In genomic region chr19:17235618-17236413, GRCh38 we compare ENCODE assay signal across 1 cellular context.
TF ChIP-seq lines count a peak whose summit lies in the region.

No MANE protein-coding gene starts in this region.

TF ChIP-seq in K562, 482 proteins besides CTCF, POLR2A, EP300 and RAD21 (continued from another document and continues in another):
- TF ChIP-seq ARID4B (CRISPR knock-in tag; IDR thresholded peaks at IDR 0.05): peak; percentile 68
- peak; percentile 91 for TF ChIP-seq HNRNPL (IDR thresholded peaks at IDR 0.05; ENCODE audit: low read depth, low read length)
- TF ChIP-seq CEBPG (CRISPR knock-in tag; IDR thresholded peaks at IDR 0.05): no peak
- no peak for TF ChIP-seq CEBPG (tag; conservative IDR thresholded peaks at IDR 0.05 in 1 of 2, IDR thresholded peaks at IDR 0.05 in 1 of 2)
- no peak for TF ChIP-seq HSF4 (CRISPR knock-in tag; IDR thresholded peaks at IDR 0.05; ENCODE audit: borderline replicate concordance)
- peak; percentile 83 for TF ChIP-seq HDAC8 (tag; IDR thresholded peaks at IDR 0.05)
- TF ChIP-seq POLR2AphosphoS5 (IDR thresholded peaks at IDR 0.05; ENCODE audit: control insufficient read depth, insufficient read depth, low read depth, low read length): 0 out of 2 replicates have a peak, but pooled peaks have one; percentile 56
- TF ChIP-seq, protein P1, sequence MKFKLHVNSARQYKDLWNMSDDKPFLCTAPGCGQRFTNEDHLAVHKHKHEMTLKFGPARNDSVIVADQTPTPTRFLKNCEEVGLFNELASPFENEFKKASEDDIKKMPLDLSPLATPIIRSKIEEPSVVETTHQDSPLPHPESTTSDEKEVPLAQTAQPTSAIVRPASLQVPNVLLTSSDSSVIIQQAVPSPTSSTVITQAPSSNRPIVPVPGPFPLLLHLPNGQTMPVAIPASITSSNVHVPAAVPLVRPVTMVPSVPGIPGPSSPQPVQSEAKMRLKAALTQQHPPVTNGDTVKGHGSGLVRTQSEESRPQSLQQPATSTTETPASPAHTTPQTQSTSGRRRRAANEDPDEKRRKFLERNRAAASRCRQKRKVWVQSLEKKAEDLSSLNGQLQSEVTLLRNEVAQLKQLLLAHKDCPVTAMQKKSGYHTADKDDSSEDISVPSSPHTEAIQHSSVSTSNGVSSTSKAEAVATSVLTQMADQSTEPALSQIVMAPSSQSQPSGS (CRISPR knock-in tag; IDR thresholded peaks at IDR 0.05): no peak
- peak; percentile 93 for TF ChIP-seq SAFB (IDR thresholded peaks at IDR 0.05; ENCODE audit: borderline replicate concordance, low read depth, low read length)
- TF ChIP-seq U2AF2 (optimal IDR thresholded peaks at IDR 0.05; ENCODE audit: low read depth, low read length): no peak
- peak; percentile 30; the same call in 1 of the 2 replicates for TF ChIP-seq ZNF740 (CRISPR knock-in tag; IDR thresholded peaks at IDR 0.05)
- peak in 1 of 2 experiments; percentile 90; a peak in 2 of 4 replicates for TF ChIP-seq ZNF740 (tag; IDR thresholded peaks at IDR 0.05)
- TF ChIP-seq CCNT2 (IDR thresholded peaks at IDR 0.05; ENCODE audit: borderline replicate concordance, extremely low read depth, insufficient read length, low read depth, low read length): peak; percentile 81
- no peak for TF ChIP-seq JUND (IDR thresholded peaks at IDR 0.05; ENCODE audit: borderline replicate concordance, low read depth, low read length)
- TF ChIP-seq JUND (tag; IDR thresholded peaks at IDR 0.05; ENCODE audit: borderline replicate concordance, low read depth, low read length): no peak; the same call in 2 of the 3 replicates
- TF ChIP-seq KAT8 (IDR thresholded peaks at IDR 0.05; ENCODE audit: low read depth): no peak
- peak; percentile 36; the same call in 1 of the 2 replicates for TF ChIP-seq CREM (IDR thresholded peaks at IDR 0.05; ENCODE audit: low read depth)
- TF ChIP-seq TAF9B (IDR thresholded peaks at IDR 0.05; ENCODE audit: partially characterized antibody): no peak
- TF ChIP-seq GTF2B (IDR thresholded peaks at IDR 0.05; ENCODE audit: extremely low read depth, insufficient read length): no peak
- peak; percentile 49; the same call in 1 of the 2 replicates for TF ChIP-seq FOXP1 (CRISPR knock-in tag; IDR thresholded peaks at IDR 0.05)
- no peak for TF ChIP-seq GTF2A2 (tag; IDR thresholded peaks at IDR 0.05)
- peak; percentile 98 for TF ChIP-seq GATAD2B (IDR thresholded peaks at IDR 0.05; ENCODE audit: borderline replicate concordance)
- peak; percentile 91 for TF ChIP-seq L3MBTL2 (IDR thresholded peaks at IDR 0.05)
- TF ChIP-seq SP2 (IDR thresholded peaks at IDR 0.05; ENCODE audit: extremely low read depth, low read depth, low read length, poor library complexity, severe bottlenecking): no peak
- TF ChIP-seq ZNF444 (CRISPR knock-in tag; IDR thresholded peaks at IDR 0.05): no peak
- TF ChIP-seq ZSCAN32 (CRISPR knock-in tag; IDR thresholded peaks at IDR 0.05): no peak
- peak; percentile 90 for TF ChIP-seq HMGN3 (IDR thresholded peaks at IDR 0.05; ENCODE audit: borderline replicate concordance, extremely low read depth, insufficient read length, low read depth, low read length)
- TF ChIP-seq ZBTB5 (IDR thresholded peaks at IDR 0.05): no peak
- TF ChIP-seq, protein P2, sequence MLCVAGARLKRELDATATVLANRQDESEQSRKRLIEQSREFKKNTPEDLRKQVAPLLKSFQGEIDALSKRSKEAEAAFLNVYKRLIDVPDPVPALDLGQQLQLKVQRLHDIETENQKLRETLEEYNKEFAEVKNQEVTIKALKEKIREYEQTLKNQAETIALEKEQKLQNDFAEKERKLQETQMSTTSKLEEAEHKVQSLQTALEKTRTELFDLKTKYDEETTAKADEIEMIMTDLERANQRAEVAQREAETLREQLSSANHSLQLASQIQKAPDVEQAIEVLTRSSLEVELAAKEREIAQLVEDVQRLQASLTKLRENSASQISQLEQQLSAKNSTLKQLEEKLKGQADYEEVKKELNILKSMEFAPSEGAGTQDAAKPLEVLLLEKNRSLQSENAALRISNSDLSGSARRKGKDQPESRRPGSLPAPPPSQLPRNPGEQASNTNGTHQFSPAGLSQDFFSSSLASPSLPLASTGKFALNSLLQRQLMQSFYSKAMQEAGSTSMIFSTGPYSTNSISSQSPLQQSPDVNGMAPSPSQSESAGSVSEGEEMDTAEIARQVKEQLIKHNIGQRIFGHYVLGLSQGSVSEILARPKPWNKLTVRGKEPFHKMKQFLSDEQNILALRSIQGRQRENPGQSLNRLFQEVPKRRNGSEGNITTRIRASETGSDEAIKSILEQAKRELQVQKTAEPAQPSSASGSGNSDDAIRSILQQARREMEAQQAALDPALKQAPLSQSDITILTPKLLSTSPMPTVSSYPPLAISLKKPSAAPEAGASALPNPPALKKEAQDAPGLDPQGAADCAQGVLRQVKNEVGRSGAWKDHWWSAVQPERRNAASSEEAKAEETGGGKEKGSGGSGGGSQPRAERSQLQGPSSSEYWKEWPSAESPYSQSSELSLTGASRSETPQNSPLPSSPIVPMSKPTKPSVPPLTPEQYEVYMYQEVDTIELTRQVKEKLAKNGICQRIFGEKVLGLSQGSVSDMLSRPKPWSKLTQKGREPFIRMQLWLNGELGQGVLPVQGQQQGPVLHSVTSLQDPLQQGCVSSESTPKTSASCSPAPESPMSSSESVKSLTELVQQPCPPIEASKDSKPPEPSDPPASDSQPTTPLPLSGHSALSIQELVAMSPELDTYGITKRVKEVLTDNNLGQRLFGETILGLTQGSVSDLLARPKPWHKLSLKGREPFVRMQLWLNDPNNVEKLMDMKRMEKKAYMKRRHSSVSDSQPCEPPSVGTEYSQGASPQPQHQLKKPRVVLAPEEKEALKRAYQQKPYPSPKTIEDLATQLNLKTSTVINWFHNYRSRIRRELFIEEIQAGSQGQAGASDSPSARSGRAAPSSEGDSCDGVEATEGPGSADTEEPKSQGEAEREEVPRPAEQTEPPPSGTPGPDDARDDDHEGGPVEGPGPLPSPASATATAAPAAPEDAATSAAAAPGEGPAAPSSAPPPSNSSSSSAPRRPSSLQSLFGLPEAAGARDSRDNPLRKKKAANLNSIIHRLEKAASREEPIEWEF (CRISPR knock-in tag; IDR thresholded peaks at IDR 0.05): no peak
- TF ChIP-seq ATF7 (IDR thresholded peaks at IDR 0.05): peak; percentile 46; the same call in 1 of the 2 replicates
- TF ChIP-seq NFE2L1 (tag; IDR thresholded peaks at IDR 0.05; ENCODE audit: borderline replicate concordance, low read depth): no peak
- TF ChIP-seq, protein P3, sequence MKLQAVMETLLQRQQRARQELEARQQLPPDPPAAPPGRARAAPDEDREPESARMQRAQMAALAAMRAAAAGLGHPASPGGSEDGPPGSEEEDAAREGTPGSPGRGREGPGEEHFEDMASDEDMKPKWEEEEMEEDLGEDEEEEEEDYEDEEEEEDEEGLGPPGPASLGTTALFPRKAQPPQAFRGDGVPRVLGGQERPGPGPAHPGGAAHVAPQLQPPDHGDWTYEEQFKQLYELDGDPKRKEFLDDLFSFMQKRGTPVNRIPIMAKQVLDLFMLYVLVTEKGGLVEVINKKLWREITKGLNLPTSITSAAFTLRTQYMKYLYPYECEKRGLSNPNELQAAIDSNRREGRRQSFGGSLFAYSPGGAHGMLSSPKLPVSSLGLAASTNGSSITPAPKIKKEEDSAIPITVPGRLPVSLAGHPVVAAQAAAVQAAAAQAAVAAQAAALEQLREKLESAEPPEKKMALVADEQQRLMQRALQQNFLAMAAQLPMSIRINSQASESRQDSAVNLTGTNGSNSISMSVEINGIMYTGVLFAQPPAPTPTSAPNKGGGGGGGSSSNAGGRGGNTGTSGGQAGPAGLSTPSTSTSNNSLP (IDR thresholded peaks at IDR 0.05; ENCODE audit: borderline replicate concordance, low read depth, low read length): no peak
- TF ChIP-seq, protein P4, sequence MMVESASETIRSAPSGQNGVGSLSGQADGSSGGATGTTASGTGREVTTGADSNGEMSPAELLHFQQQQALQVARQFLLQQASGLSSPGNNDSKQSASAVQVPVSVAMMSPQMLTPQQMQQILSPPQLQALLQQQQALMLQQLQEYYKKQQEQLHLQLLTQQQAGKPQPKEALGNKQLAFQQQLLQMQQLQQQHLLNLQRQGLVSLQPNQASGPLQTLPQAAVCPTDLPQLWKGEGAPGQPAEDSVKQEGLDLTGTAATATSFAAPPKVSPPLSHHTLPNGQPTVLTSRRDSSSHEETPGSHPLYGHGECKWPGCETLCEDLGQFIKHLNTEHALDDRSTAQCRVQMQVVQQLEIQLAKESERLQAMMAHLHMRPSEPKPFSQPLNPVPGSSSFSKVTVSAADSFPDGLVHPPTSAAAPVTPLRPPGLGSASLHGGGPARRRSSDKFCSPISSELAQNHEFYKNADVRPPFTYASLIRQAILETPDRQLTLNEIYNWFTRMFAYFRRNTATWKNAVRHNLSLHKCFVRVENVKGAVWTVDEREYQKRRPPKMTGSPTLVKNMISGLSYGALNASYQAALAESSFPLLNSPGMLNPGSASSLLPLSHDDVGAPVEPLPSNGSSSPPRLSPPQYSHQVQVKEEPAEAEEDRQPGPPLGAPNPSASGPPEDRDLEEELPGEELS (CRISPR knock-in tag; IDR thresholded peaks at IDR 0.05; ENCODE audit: borderline replicate concordance): no peak
- TF ChIP-seq ZNF583 (CRISPR knock-in tag; IDR thresholded peaks at IDR 0.05): 0 out of 2 replicates have a peak, but pooled peaks have one; percentile 10
- no peak for TF ChIP-seq DIDO1 (tag; IDR thresholded peaks at IDR 0.05; ENCODE audit: low read depth)
- TF ChIP-seq ETV6 (IDR thresholded peaks at IDR 0.05; ENCODE audit: borderline replicate concordance in 1 of 2, low read depth in 2 of 2, low read length in 1 of 2): no peak
- TF ChIP-seq ETV6 (CRISPR knock-in tag; IDR thresholded peaks at IDR 0.05; ENCODE audit: borderline replicate concordance): no peak
- no peak for TF ChIP-seq ELF4 (CRISPR knock-in tag; IDR thresholded peaks at IDR 0.05)
- peak; percentile 76 for TF ChIP-seq RBM25 (IDR thresholded peaks at IDR 0.05; ENCODE audit: low read depth, low read length, severe bottlenecking)
